ENCODE assay signal across 16 cellular contexts in the genomic region with DNA sequence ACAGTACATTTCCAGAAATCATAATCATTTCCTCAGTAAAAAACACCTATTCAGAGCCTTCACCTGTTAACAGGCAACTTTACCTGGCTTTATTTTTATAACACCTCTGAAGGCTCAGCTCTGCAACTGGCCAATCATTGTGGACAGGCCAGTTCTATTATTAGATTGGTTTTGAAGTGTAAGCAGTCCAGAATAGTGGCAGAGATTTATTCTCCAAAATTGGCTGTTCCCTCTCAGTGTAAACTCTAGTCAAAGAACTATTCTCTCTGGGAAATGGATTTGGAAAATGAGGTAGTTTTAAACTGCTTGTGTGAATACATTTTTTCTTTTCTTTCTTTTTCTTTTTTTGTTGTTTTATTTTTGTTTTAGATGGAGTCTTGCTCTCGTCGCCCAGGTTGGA. TPM values are rescaled to one million over a fixed set of nuclear protein-coding genes. Genes with fewer than 3 reads are reported as not detected.
DNase-seq lines count a peak whose midpoint lies in the region; ATAC-seq and TF ChIP-seq lines count a peak whose summit lies in the region.
"Had no signal": no experiment of that assay in that cellular context is flagged by ENCODE, and none has a peak within 500 bp of the region (broad histone marks: within the 10 kb centered on the region; RNA-seq: fewer than 3 reads in every experiment).

No MANE protein-coding gene starts in this region.

- CTCF ChIA-PET in HEK293T (lab: Yijun Ruan, JAX) = no interaction called here

- peak overlapping the region; percentile 63 for H3K4me3 ChIP-seq in adipocyte (ENCODE audit: low read length)
- no peak overlapping the region for H3K4me3 ChIP-seq in parathyroid adenoma (ENCODE audit: low read depth, low read length)
- H3K4me3 ChIP-seq in subcutaneous abdominal adipose tissue (ENCODE audit: low read depth in 1 of 5, low read length in 5 of 5) = no peak overlapping the region
- H3K4me3 ChIP-seq: A549 had no signal

- peak overlapping the region; percentile 1 for H2AFZ ChIP-seq in parathyroid adenoma

- no peaks in the 10 kb centered on the region for H3K27me3 ChIP-seq in adipocyte (replicated peaks; ENCODE audit: control insufficient read depth, insufficient read depth, low read length)
- H3K27me3 ChIP-seq in parathyroid adenoma (ENCODE audit: control insufficient read depth, insufficient read depth, low read length) = no peaks in the 10 kb centered on the region
- H3K27me3 ChIP-seq in subcutaneous abdominal adipose tissue (ENCODE audit: control insufficient read depth in 5 of 5, insufficient read depth in 4 of 5, low read length in 5 of 5) = no peaks in the 10 kb centered on the region

- no peak for TF ChIP-seq CTCF in parathyroid adenoma (IDR thresholded peaks at IDR 0.05)

- no peak overlapping the region for H3K4me2 ChIP-seq in parathyroid adenoma (ENCODE audit: low read length)
- H3K4me2 ChIP-seq: A549 had no signal

- intact Hi-C loops in left cardiac atrium (cut with DNase I) = no loop called here

- H3K79me2 ChIP-seq in parathyroid adenoma = no peaks in the 10 kb centered on the region

- peaks cover 41% of the 10 kb centered on the region for H3K4me1 ChIP-seq in adipocyte (ENCODE audit: control insufficient read depth, insufficient read depth, low read length)
- peaks cover 34% of the 10 kb centered on the region for H3K4me1 ChIP-seq in parathyroid adenoma
- H3K4me1 ChIP-seq in subcutaneous abdominal adipose tissue (ENCODE audit: control insufficient read depth in 5 of 5, insufficient read depth in 5 of 5, low read length in 5 of 5) = peaks cover 3 to 48% (median 37%) of the 10 kb centered on the region in 5 donors

- no peaks in the 10 kb centered on the region for H3K36me3 ChIP-seq in adipocyte (ENCODE audit: control insufficient read depth, insufficient read depth, low read length, severe bottlenecking)
- H3K36me3 ChIP-seq in parathyroid adenoma (ENCODE audit: control insufficient read depth, insufficient read depth, low read length) = no peaks in the 10 kb centered on the region
- H3K36me3 ChIP-seq in subcutaneous abdominal adipose tissue (ENCODE audit: control insufficient read depth in 5 of 5, insufficient read depth in 5 of 5, low read length in 5 of 5) = no peaks in the 10 kb centered on the region

- H3K27ac ChIP-seq in parathyroid adenoma (peak overlapping the region; percentile 3), subcutaneous abdominal adipose tissue (ENCODE audit: low read depth, low read length) (peak overlapping the region; percentile 76)
- H3K27ac ChIP-seq: A549 had no signal

- no peaks in the 10 kb centered on the region for H3K9me3 ChIP-seq in adipocyte (ENCODE audit: control insufficient read depth, low read length)
- no peaks in the 10 kb centered on the region for H3K9me3 ChIP-seq in parathyroid adenoma (ENCODE audit: control insufficient read depth, low read length)
- H3K9me3 ChIP-seq in subcutaneous abdominal adipose tissue (ENCODE audit: control insufficient read depth in 5 of 5, low read length in 5 of 5) = no peaks in the 10 kb centered on the region
- H3K9me3 ChIP-seq: A549 had no signal

- POLR2A ChIA-PET in HEK293T (lab: Yijun Ruan, JAX) = no interaction called here

- H3K9ac ChIP-seq in adipocyte (ENCODE audit: low read length) (peak overlapping the region; percentile 13), parathyroid adenoma (no peak overlapping the region), subcutaneous abdominal adipose tissue (ENCODE audit: low read length in 5 of 5) (no peak overlapping the region)

- ATAC-seq in left cardiac atrium = peak; percentile 39 to 65
- ATAC-seq: A549, HepG2 had no signal

- DNase-seq in adipocyte (ENCODE audit: low read depth) (no peak), left cardiac atrium (no peak), HEK293T (ENCODE audit: extremely low spot score) (no peak), NCI-H1436 treated with DMSO at 0.1 percent for 48 hours (lab: John Stamatoyannopoulos, UW) (no peak)
- no peak for DNase-seq in stimulated activated CD4-positive, alpha-beta T cell treated with anti-CD3 and anti-CD28 coated beads, Interleukin-1b, Interleukin-23, amount 100 ng/mL, for 48 hours
- no peak for DNase-seq in activated CD4-positive, alpha-beta T cell treated with anti-CD3 and anti-CD28 coated beads, Interleukin-2, amount 50 U/mL, for 48 hours
- DNase-seq: AML-193, H9, Karpas-422, NCI-H1105 treated with DMSO at 0.1 percent for 48 hours, NCI-H2029, NCI-H2171 treated with DMSO at 0.1 percent for 48 hours had no signal

TF ChIP-seq in HEK293T, 16 proteins besides CTCF, POLR2A, EP300 and RAD21:
- no peak for TF ChIP-seq SP1 (IDR thresholded peaks at IDR 0.05)
- no peak for TF ChIP-seq HDGF (IDR thresholded peaks at IDR 0.05; ENCODE audit: borderline replicate concordance)
- TF ChIP-seq FOXK2 (IDR thresholded peaks at IDR 0.05) = no peak
- TF ChIP-seq CTBP1 (IDR thresholded peaks at IDR 0.05; ENCODE audit: borderline replicate concordance) = no peak
- no peak for TF ChIP-seq NFRKB (IDR thresholded peaks at IDR 0.05)
- no peak for TF ChIP-seq LEF1 (IDR thresholded peaks at IDR 0.05; ENCODE audit: borderline replicate concordance)
- no peak for TF ChIP-seq BHLHE40 (IDR thresholded peaks at IDR 0.05; ENCODE audit: borderline replicate concordance)
- TF ChIP-seq, protein P1, sequence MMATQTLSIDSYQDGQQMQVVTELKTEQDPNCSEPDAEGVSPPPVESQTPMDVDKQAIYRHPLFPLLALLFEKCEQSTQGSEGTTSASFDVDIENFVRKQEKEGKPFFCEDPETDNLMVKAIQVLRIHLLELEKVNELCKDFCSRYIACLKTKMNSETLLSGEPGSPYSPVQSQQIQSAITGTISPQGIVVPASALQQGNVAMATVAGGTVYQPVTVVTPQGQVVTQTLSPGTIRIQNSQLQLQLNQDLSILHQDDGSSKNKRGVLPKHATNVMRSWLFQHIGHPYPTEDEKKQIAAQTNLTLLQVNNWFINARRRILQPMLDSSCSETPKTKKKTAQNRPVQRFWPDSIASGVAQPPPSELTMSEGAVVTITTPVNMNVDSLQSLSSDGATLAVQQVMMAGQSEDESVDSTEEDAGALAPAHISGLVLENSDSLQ (IDR thresholded peaks at IDR 0.05) = no peak
- TF ChIP-seq SUZ12 (IDR thresholded peaks at IDR 0.05) = no peak
- no peak for TF ChIP-seq ZNF384 (IDR thresholded peaks at IDR 0.05)
- no peak for TF ChIP-seq ARNT (IDR thresholded peaks at IDR 0.05)
- TF ChIP-seq FOXA1 (IDR thresholded peaks at IDR 0.05) = no peak
- no peak for TF ChIP-seq FOXM1 (IDR thresholded peaks at IDR 0.05; ENCODE audit: borderline replicate concordance)
- TF ChIP-seq ELF4 (IDR thresholded peaks at IDR 0.05) = no peak
- TF ChIP-seq TARDBP (IDR thresholded peaks at IDR 0.05) = no peak

RNA-seq across cellular contexts. Expression of a gene that starts 35.9 kb away (rescaled TPM):
- total RNA-seq in left cardiac atrium = 10 to 100 TPM; 39.1 to 79.3 TPM
- total RNA-seq: H9 had no signal
